1 cellular context compared by ENCODE assay signal in genomic region chr7:144407266-144407931, GRCh38.
TF ChIP-seq lines count a peak whose summit lies in the region.

No MANE protein-coding gene starts in this region.

TF ChIP-seq in SK-N-SH, 30 proteins besides CTCF, POLR2A, EP300 and RAD21 (continued from another document):
- TF ChIP-seq SIN3A (IDR thresholded peaks at IDR 0.05; ENCODE audit: borderline replicate concordance, low read depth, low read length), result no peak
- no peak for TF ChIP-seq TAF1 (IDR thresholded peaks at IDR 0.05; ENCODE audit: borderline replicate concordance, low read depth, low read length)
- TF ChIP-seq USF2 (IDR thresholded peaks at IDR 0.05; ENCODE audit: borderline replicate concordance, low read depth, low read length), result no peak
- no peak for TF ChIP-seq GABPA (IDR thresholded peaks at IDR 0.05; ENCODE audit: low read depth)
- TF ChIP-seq NFIC (IDR thresholded peaks at IDR 0.05; ENCODE audit: borderline replicate concordance), result no peak
- TF ChIP-seq MEF2A (IDR thresholded peaks at IDR 0.05; ENCODE audit: borderline replicate concordance, low read depth), result no peak
